ENCODE assay signal across 11 cellular contexts in genomic region chr6:40152701-40153100, GRCh38.
"Had no signal": no experiment of that assay in that cellular context is flagged by ENCODE, and none has a peak within 500 bp of the region (broad histone marks: within the 10 kb centered on the region; RNA-seq: fewer than 3 reads in every experiment).

No MANE protein-coding gene starts in this region.

- H3K9me3 ChIP-seq: HAP-1 had no signal

- FAIRE-seq: H1, H54 had no signal

- DNase-seq: GM23248, GOT3, H7, H9, HCEC 1CT, HFFc6 had no signal

- H2AFZ ChIP-seq: GM23248, GM23338 had no signal

- ATAC-seq: GM23338, HCT116 had no signal

- H3K4me1 Mint-ChIP-seq: GM23338, H9 had no signal

- H3K27ac ChIP-seq: GM23248 had no signal

- H3K36me3 ChIP-seq: HAP-1 had no signal

- H3K4me1 ChIP-seq: HAP-1 had no signal

- H3K9ac ChIP-seq: GM23248 had no signal

- H3K27ac Mint-ChIP-seq: GM23338, HFFc6 had no signal

- H3K9me3 Mint-ChIP-seq: GM23338, H9 had no signal

- H3K4me3 Mint-ChIP-seq: GM23338, H9, HFFc6 had no signal

- H3K4me2 ChIP-seq: GM23338 had no signal

- H3K4me3 ChIP-seq: GM23248, GM23338, HAP-1 had no signal
